Comparison of ENCODE assay signal across 8 cellular contexts in genomic region chr3:152267831-152268500, GRCh38. TPM values are rescaled to one million over a fixed set of nuclear protein-coding genes. Genes with fewer than 3 reads are reported as not detected.
DNase-seq lines count a peak whose midpoint lies in the region; ATAC-seq lines count a peak whose summit lies in the region.

No MANE protein-coding gene starts in this region.

- no peaks in the 10 kb centered on the region for H3K27me3 Mint-ChIP-seq in activated CD4-positive, alpha-beta memory T cell treated with anti-CD3 and anti-CD28 coated beads, Interleukin-2, amount 10 ng/mL, durations not matched to agents 7 days and 5 days
- H3K27me3 Mint-ChIP-seq in stimulated activated naive CD8-positive, alpha-beta T cell treated with anti-CD3 and anti-CD28 coated beads, Interleukin-15, amount 100 ng/mL, for 72 hours = no peaks in the 10 kb centered on the region

- peak overlapping the region; percentile 92 for H3K4me3 Mint-ChIP-seq in activated CD4-positive, alpha-beta memory T cell treated with anti-CD3 and anti-CD28 coated beads, Interleukin-2, amount 10 ng/mL, durations not matched to agents 7 days and 5 days
- peak overlapping the region; percentile 84 to 92 for H3K4me3 Mint-ChIP-seq in stimulated activated naive CD8-positive, alpha-beta T cell treated with anti-CD3 and anti-CD28 coated beads, Interleukin-15, amount 100 ng/mL, for 72 hours

- no peak for ATAC-seq in stimulated activated naive CD8-positive, alpha-beta T cell treated with anti-CD3 and anti-CD28 coated beads, Interleukin-15, amount 100 ng/mL, for 72 hours

- peaks cover 20% of the 10 kb centered on the region for H3K27me3 ChIP-seq in iPS-15b (ENCODE audit: control insufficient read depth, insufficient read depth, low read length)

- H3K9me3 Mint-ChIP-seq in activated CD4-positive, alpha-beta memory T cell treated with anti-CD3 and anti-CD28 coated beads, Interleukin-2, amount 10 ng/mL, durations not matched to agents 7 days and 5 days = no peaks in the 10 kb centered on the region
- peaks cover 0 to 7% of the 10 kb centered on the region in 2 donors for H3K9me3 Mint-ChIP-seq in stimulated activated naive CD8-positive, alpha-beta T cell treated with anti-CD3 and anti-CD28 coated beads, Interleukin-15, amount 100 ng/mL, for 72 hours

- H3K27ac Mint-ChIP-seq in activated CD4-positive, alpha-beta memory T cell treated with anti-CD3 and anti-CD28 coated beads, Interleukin-2, amount 10 ng/mL, durations not matched to agents 7 days and 5 days = peak overlapping the region; percentile 95
- peak overlapping the region; percentile 97 to 99 for H3K27ac Mint-ChIP-seq in stimulated activated naive CD8-positive, alpha-beta T cell treated with anti-CD3 and anti-CD28 coated beads, Interleukin-15, amount 100 ng/mL, for 72 hours

- H3K9me3 ChIP-seq in iPS-15b (ENCODE audit: control insufficient read depth, insufficient read depth, low read length) = no peaks in the 10 kb centered on the region

- peaks cover 47% of the 10 kb centered on the region for H3K36me3 Mint-ChIP-seq in activated CD4-positive, alpha-beta memory T cell treated with anti-CD3 and anti-CD28 coated beads, Interleukin-2, amount 10 ng/mL, durations not matched to agents 7 days and 5 days (ENCODE audit: low read depth)

- DNase-seq in DMS 273 treated with DMSO at 0.1 percent for 48 hours (lab: John Stamatoyannopoulos, UW) (peak; percentile 54), DMS 273 (lab: John Stamatoyannopoulos, UW; ENCODE audit: unreplicated experiment) (no peak), NCI-H345 (lab: John Stamatoyannopoulos, UW) (no peak), AG20443 (ENCODE audit: low spot score) (no peak)
- DNase-seq in activated CD4-positive, alpha-beta memory T cell treated with anti-CD3 and anti-CD28 coated beads, Interleukin-2, amount 10 ng/mL, durations not matched to agents 7 days and 5 days = no peak
- no peak for DNase-seq in stimulated activated naive CD8-positive, alpha-beta T cell treated with anti-CD3 and anti-CD28 coated beads, Interleukin-15, amount 100 ng/mL, for 72 hours
- DNase-seq in stimulated activated CD4-positive, alpha-beta T cell treated with anti-CD3 and anti-CD28 coated beads, Interleukin-15, amount 100 ng/mL, for 24 hours = no peak

- H3K9ac ChIP-seq in iPS-15b (ENCODE audit: low read depth, low read length) = peak overlapping the region; percentile 66

- peaks cover 56% of the 10 kb centered on the region for H3K4me1 Mint-ChIP-seq in activated CD4-positive, alpha-beta memory T cell treated with anti-CD3 and anti-CD28 coated beads, Interleukin-2, amount 10 ng/mL, durations not matched to agents 7 days and 5 days
- H3K4me1 Mint-ChIP-seq in stimulated activated naive CD8-positive, alpha-beta T cell treated with anti-CD3 and anti-CD28 coated beads, Interleukin-15, amount 100 ng/mL, for 72 hours = peaks cover 42% of the 10 kb centered on the region

- peak overlapping the region; percentile 84 for H3K4me3 ChIP-seq in iPS-15b (ENCODE audit: low read depth, low read length)

- CTCF ChIA-PET in activated CD4-positive, alpha-beta memory T cell treated with anti-CD3 and anti-CD28 coated beads, Interleukin-2, amount 10 ng/mL, durations not matched to agents 7 days and 5 days (lab: Charles Lee) = interaction anchor here (0.9 to 3.0 kb wide), 10 partner anchors 10 to 196 kb away, joined by 3 to 22 read pairs (median 8); no protein-coding TSS in a partner anchor

- no peaks in the 10 kb centered on the region for H3K36me3 ChIP-seq in iPS-15b (ENCODE audit: control insufficient read depth, insufficient read depth, low read length)

- peaks cover 7% of the 10 kb centered on the region for H3K4me1 ChIP-seq in iPS-15b (ENCODE audit: control insufficient read depth, insufficient read depth, low read length)

- POLR2A ChIA-PET in activated CD4-positive, alpha-beta memory T cell treated with anti-CD3 and anti-CD28 coated beads, Interleukin-2, amount 10 ng/mL, durations not matched to agents 7 days and 5 days (lab: Charles Lee) = interaction anchor here (0.7 to 12.4 kb wide), 27 partner anchors 9 to 1505 kb away, joined by 3 to 268 read pairs (median 6); partner anchors contain the start of genes GPR171 and SIAH2

RNA-seq across cellular contexts. Expression of gene MBNL1, which starts 0.8 kb away (rescaled TPM):
- 100 to 1,000 TPM; 289 to 305 TPM for total RNA-seq in activated CD4-positive, alpha-beta memory T cell treated with anti-CD3 and anti-CD28 coated beads, Interleukin-2, amount 10 ng/mL, durations not matched to agents 7 days and 5 days
